8 cellular contexts compared by ENCODE assay signal in the genomic region with DNA sequence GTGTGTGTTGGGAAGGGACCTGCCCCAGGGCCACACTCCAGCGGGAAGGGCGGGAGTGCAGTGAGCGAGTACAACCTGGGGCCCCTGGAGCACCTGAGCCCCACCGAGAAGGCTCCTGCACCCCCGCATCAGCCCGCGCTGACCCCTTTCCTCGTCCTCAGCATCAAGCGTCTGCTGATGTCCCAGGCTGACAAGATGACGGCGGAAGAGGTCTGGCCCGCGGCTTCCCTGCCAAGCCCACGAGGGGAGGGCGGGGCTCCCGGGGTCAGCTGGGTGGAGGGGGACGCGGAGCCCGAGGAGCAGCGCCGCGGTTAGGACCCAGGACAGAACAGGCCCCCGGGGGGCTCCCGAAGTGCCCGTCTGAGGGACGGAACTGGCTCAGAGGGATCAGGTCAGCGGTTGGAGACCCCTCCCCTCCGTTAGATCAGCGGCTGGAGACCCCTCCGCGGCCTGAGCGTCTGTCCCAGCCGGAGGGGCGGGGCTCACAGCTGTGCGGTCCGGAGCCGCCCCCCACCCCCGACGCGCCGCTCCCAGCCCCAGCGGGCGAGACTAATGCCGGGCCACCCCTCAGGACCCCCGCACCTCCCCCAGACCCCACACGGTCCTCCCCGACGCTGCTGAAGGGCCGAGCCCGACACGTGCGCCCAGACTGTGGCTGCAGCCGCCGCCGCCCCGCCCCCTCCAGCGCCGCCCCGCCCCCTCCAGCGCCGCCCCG. TPM values are rescaled to one million over a fixed set of nuclear protein-coding genes. Genes with fewer than 3 reads are reported as not detected.
DNase-seq lines count a peak whose midpoint lies in the region; ATAC-seq and TF ChIP-seq lines count a peak whose summit lies in the region.

No MANE protein-coding gene starts in this region.

- CTCF ChIA-PET in RWPE1 (lab: Yijun Ruan, JAX), result interaction anchor here (0.7 kb wide), 1 partner anchor 577 kb away, joined by 3 read pairs; no protein-coding TSS in a partner anchor

- ATAC-seq in body of pancreas, result peak; percentile 32
- peak; percentile 61 to 63 for ATAC-seq in stimulated activated naive B cell treated with anti-CD40 and anti-IgM and Interleukin-4, amounts not matched to agents 10 μg/mL and 1 μg/mL and 100 μg/mL, for 72 hours (replicated peaks)
- ATAC-seq in HG03135 (IDR thresholded peaks at IDR 0.05; ENCODE audit: unreplicated experiment), result no peak

- H3K9me3 Mint-ChIP-seq in stimulated activated naive B cell treated with anti-CD40 and anti-IgM and Interleukin-4, amounts not matched to agents 10 μg/mL and 1 μg/mL and 100 μg/mL, for 72 hours, result no peaks in the 10 kb centered on the region

- H3K27me3 Mint-ChIP-seq in stimulated activated naive B cell treated with anti-CD40 and anti-IgM and Interleukin-4, amounts not matched to agents 10 μg/mL and 1 μg/mL and 100 μg/mL, for 72 hours, result peaks cover 5 to 22% of the 10 kb centered on the region in 2 donors

- no peaks in the 10 kb centered on the region for H3K36me3 ChIP-seq in body of pancreas (replicated peaks in 1 of 2; ENCODE audit: insufficient read depth in 1 of 2, low read depth in 2 of 2)

- H3K4me1 Mint-ChIP-seq in stimulated activated naive B cell treated with anti-CD40 and anti-IgM and Interleukin-4, amounts not matched to agents 10 μg/mL and 1 μg/mL and 100 μg/mL, for 72 hours, result peaks cover 15 to 38% of the 10 kb centered on the region in 2 donors

- H3K27me3 ChIP-seq in body of pancreas, result no peaks in the 10 kb centered on the region

- intact Hi-C loops in body of pancreas (cut with DNase I), result no loop called here

- H3K4me3 Mint-ChIP-seq in stimulated activated naive B cell treated with anti-CD40 and anti-IgM and Interleukin-4, amounts not matched to agents 10 μg/mL and 1 μg/mL and 100 μg/mL, for 72 hours, result peak overlapping the region; percentile 72 to 76

- TF ChIP-seq CTCF in RWPE1 (conservative IDR thresholded peaks at IDR 0.05; ENCODE audit: low read depth), result no peak
- TF ChIP-seq CTCF in body of pancreas (IDR thresholded peaks at IDR 0.05), result no peak

- H3K9me3 ChIP-seq in body of pancreas, result no peaks in the 10 kb centered on the region

- peaks cover 37% of the 10 kb centered on the region for H3K4me1 ChIP-seq in body of pancreas

- H3K4me3 ChIP-seq in body of pancreas, result peak overlapping the region in 1 of 2 donors; percentile 21

- no peaks in the 10 kb centered on the region for H3K36me3 Mint-ChIP-seq in stimulated activated naive B cell treated with anti-CD40 and anti-IgM and Interleukin-4, amounts not matched to agents 10 μg/mL and 1 μg/mL and 100 μg/mL, for 72 hours

- no peak for TF ChIP-seq POLR2A in body of pancreas (IDR thresholded peaks at IDR 0.05)

- peak; percentile 68 for DNase-seq in NCI-H82 (lab: John Stamatoyannopoulos, UW)
- no peak for DNase-seq in NCI-H82 treated with DMSO at 0.1 percent for 48 hours (lab: John Stamatoyannopoulos, UW; ENCODE audit: unreplicated experiment)
- DNase-seq in RWPE1 (ENCODE audit: low spot score), result no peak
- peak in 3 of 4 donors; percentile 53 to 65 (median 55) for DNase-seq in body of pancreas
- peak; percentile 90 for DNase-seq in islet precursor cell
- DNase-seq in stimulated activated naive B cell treated with anti-CD40 and anti-IgM and Interleukin-4, amounts not matched to agents 10 μg/mL and 1 μg/mL and 100 μg/mL, for 72 hours, result no peak
- DNase-seq in UCSD-AML1 (lab: John Stamatoyannopoulos, UW; ENCODE audit: unreplicated experiment), result no peak

- 9 to 24% methylated on average over 7 to 41 of the region's 62 CpGs for WGBS in body of pancreas, 2 donors

- H3K27ac ChIP-seq in RWPE1 (peak overlapping the region; percentile 24; the same call in 1 of the 2 replicates), body of pancreas (no peak overlapping the region)

- H3K27ac Mint-ChIP-seq in stimulated activated naive B cell treated with anti-CD40 and anti-IgM and Interleukin-4, amounts not matched to agents 10 μg/mL and 1 μg/mL and 100 μg/mL, for 72 hours, result peak overlapping the region; percentile 94

- POLR2A ChIA-PET in RWPE1 (lab: Yijun Ruan, JAX; ENCODE audit: low non-redundant PET), result no interaction called here

RNA-seq across cellular contexts. Expression of gene MYL5, which starts 6.7 kb away (rescaled TPM):
- 1 to 10 TPM; 3.0 to 6.0 TPM for total RNA-seq in body of pancreas

RNA-seq across cellular contexts. Expression of gene ATP5ME, which starts 7.0 kb away (rescaled TPM):
- total RNA-seq in body of pancreas, result 10 to 100 TPM; 20.2 to 37.9 TPM

RNA-seq across cellular contexts. Expression of gene SLC49A3, which starts 7.9 kb away (rescaled TPM):
- total RNA-seq in body of pancreas, result 1 to 10 TPM; 8.0 to 8.2 TPM

RNA-seq across cellular contexts. Expression of gene PCGF3, which starts 24.5 kb away (rescaled TPM):
- 10 to 100 TPM; 16.8 to 31.1 TPM for total RNA-seq in body of pancreas

RNA-seq across cellular contexts. Expression of gene PDE6B, which starts 55.7 kb away (rescaled TPM):
- under 1 TPM in 1 of 2 donors, not detected in 1; 0.26 TPM for total RNA-seq in body of pancreas

Comparison
In these comparisons a context has a peak if more than half of its experiments do, and no peak if none do; other contexts are left out.
1. DNase-seq: peak in NCI-H82 (single experiment), body of pancreas (3 of 4) and islet precursor cell (single experiment); none in NCI-H82 treated with DMSO at 0.1 percent for 48 hours (single experiment), RWPE1 (single experiment), stimulated activated naive B cell treated with anti-CD40 and anti-IgM and Interleukin-4, amounts not matched to agents 10 μg/mL and 1 μg/mL and 100 μg/mL, for 72 hours (single experiment) and UCSD-AML1 (single experiment).